Comparison of ENCODE assay signal across 16 cellular contexts in genomic region chr3:99943931-99944761, GRCh38.
DNase-seq lines count a peak whose midpoint lies in the region; ATAC-seq and TF ChIP-seq lines count a peak whose summit lies in the region.
"Had no signal": no experiment of that assay in that cellular context is flagged by ENCODE, and none has a peak within 500 bp of the region (broad histone marks: within the 10 kb centered on the region; RNA-seq: fewer than 3 reads in every experiment).

No MANE protein-coding gene starts in this region.

- peaks cover 0 to 13% (median 0%) of the 10 kb centered on the region in 7 donors for H3K4me1 Mint-ChIP-seq in naive thymus-derived CD4-positive, alpha-beta T cell

- POLR2A ChIA-PET in naive thymus-derived CD4-positive, alpha-beta T cell (lab: Charles Lee): no interaction called here

- H3K27ac ChIP-seq in esophagus squamous epithelium: peak overlapping the region in 3 of 4 donors; percentile 49 to 60 (median 55)
- H3K27ac ChIP-seq in aorta (ENCODE audit: low read depth in 1 of 2, low read length in 2 of 2): peak overlapping the region; percentile 96 to 98
- H3K27ac ChIP-seq in naive thymus-derived CD4-positive, alpha-beta T cell (ENCODE audit: low read depth, low read length): no peak overlapping the region
- H3K27ac ChIP-seq: GM23248 had no signal

- H3K36me3 ChIP-seq in esophagus squamous epithelium (no peaks in the 10 kb centered on the region), aorta (ENCODE audit: control insufficient read depth in 1 of 2, insufficient read depth in 2 of 2, low read length in 1 of 2) (no peaks in the 10 kb centered on the region)
- H3K36me3 ChIP-seq in naive thymus-derived CD4-positive, alpha-beta T cell (ENCODE audit: control insufficient read depth in 2 of 3, insufficient read depth in 3 of 3, low read length in 3 of 3): no peaks in the 10 kb centered on the region

- intact Hi-C loops in Right ventricle myocardium inferior (cut with DNase I) (no loop called here), cardiac septum (cut with DNase I) (loop anchor here (5.0 kb wide), 1 partner anchor 98 kb away; no protein-coding TSS in a partner anchor), esophagus squamous epithelium (cut with DNase I) (no loop called here), aorta (cut with DNase I) (loop anchor here (5.0 to 10.0 kb wide), 2 partner anchors 98 to 311 kb away; no protein-coding TSS in a partner anchor)
- intact Hi-C loops in naive thymus-derived CD4-positive, alpha-beta T cell (cut with micrococcal nuclease): loop anchor here in 1 of 2 donors (10.0 kb wide), 1 partner anchor 1821 kb away; no protein-coding TSS in a partner anchor

- H3K9me3 ChIP-seq in esophagus squamous epithelium (no peaks in the 10 kb centered on the region), aorta (ENCODE audit: control insufficient read depth, low read length) (no peaks in the 10 kb centered on the region)
- H3K9me3 ChIP-seq in naive thymus-derived CD4-positive, alpha-beta T cell (ENCODE audit: control insufficient read depth in 2 of 3, low read length in 3 of 3): no peaks in the 10 kb centered on the region

- H3K27me3 Mint-ChIP-seq in naive thymus-derived CD4-positive, alpha-beta T cell: no peaks in the 10 kb centered on the region
- H3K27me3 Mint-ChIP-seq: brain; CD4-positive, CD25-positive, alpha-beta regulatory T cell had no signal

- peaks cover 0 to 1% (median 0%) of the 10 kb centered on the region in 11 donors for H3K9me3 Mint-ChIP-seq in naive thymus-derived CD4-positive, alpha-beta T cell
- H3K9me3 Mint-ChIP-seq: activated naive CD4-positive, alpha-beta T cell treated with anti-CD3 and anti-CD28 coated beads for 36 hours; brain; CD4-positive, CD25-positive, alpha-beta regulatory T cell had no signal

- ATAC-seq in Right ventricle myocardium inferior: peak; percentile 70
- peak; percentile 72 for ATAC-seq in aorta (ENCODE audit: low FRiP score)
- no peak for ATAC-seq in HG02642 (IDR thresholded peaks at IDR 0.05; ENCODE audit: poor library complexity, unreplicated experiment)
- no peak for ATAC-seq in naive thymus-derived CD4-positive, alpha-beta T cell

- TF ChIP-seq POLR2A in esophagus squamous epithelium (IDR thresholded peaks at IDR 0.05): no peak

- no peak overlapping the region for H3K4me3 Mint-ChIP-seq in naive thymus-derived CD4-positive, alpha-beta T cell
- H3K4me3 Mint-ChIP-seq: activated naive CD4-positive, alpha-beta T cell treated with anti-CD3 and anti-CD28 coated beads for 36 hours; CD4-positive, CD25-positive, alpha-beta regulatory T cell had no signal

- H3K4me3 ChIP-seq in esophagus squamous epithelium (no peak overlapping the region), aorta (ENCODE audit: low read length in 2 of 2) (no peak overlapping the region)
- no peak overlapping the region for H3K4me3 ChIP-seq in naive thymus-derived CD4-positive, alpha-beta T cell (ENCODE audit: low read length)
- H3K4me3 ChIP-seq: GM23248, lung had no signal

- no peak for DNase-seq in Right ventricle myocardium inferior (ENCODE audit: missing footprints)
- no peak for DNase-seq in cardiac septum (ENCODE audit: low spot score)
- DNase-seq in esophagus squamous epithelium (lab: John Stamatoyannopoulos, UW): no peak
- peak; percentile 66 for DNase-seq in myocyte (ENCODE audit: low read depth)
- DNase-seq in aorta: no peak
- DNase-seq in NCI-H2196 (lab: John Stamatoyannopoulos, UW; ENCODE audit: unreplicated experiment): no peak
- DNase-seq in naive thymus-derived CD4-positive, alpha-beta T cell: no peak
- DNase-seq: activated CD4-positive, alpha-beta T cell treated with anti-CD3 and anti-CD28 coated beads for 4 hours; activated CD8-positive, alpha-beta memory T cell treated with anti-CD3 and anti-CD28 coated beads, Interleukin-2, amount 50 U/mL, for 48 hours; activated naive CD4-positive, alpha-beta T cell treated with anti-CD3 and anti-CD28 coated beads for 36 hours; CD4-positive, CD25-positive, alpha-beta regulatory T cell; EL; GM23248 had no signal

- CTCF ChIA-PET in naive thymus-derived CD4-positive, alpha-beta T cell (lab: Charles Lee): interaction anchor here (0.6 kb wide), 1 partner anchor 779 kb away, joined by 3 read pairs; no protein-coding TSS in a partner anchor

- WGBS in esophagus squamous epithelium, 2 donors: 50 to 53% methylated on average over 3 to 4 of the region's 4 CpGs
- WGBS in aorta, 2 donors: 7 to 9% methylated on average over 4 of the region's 4 CpGs

- H3K36me3 Mint-ChIP-seq in naive thymus-derived CD4-positive, alpha-beta T cell: peaks cover 0 to 15% (median 4%) of the 10 kb centered on the region in 5 donors
- H3K36me3 Mint-ChIP-seq: brain had no signal

- H3K27me3 ChIP-seq in esophagus squamous epithelium: peaks cover 0 to 5% (median 0%) of the 10 kb centered on the region in 4 donors
- H3K27me3 ChIP-seq in aorta (ENCODE audit: control insufficient read depth in 1 of 2, insufficient read depth in 2 of 2, low read length in 1 of 2): no peaks in the 10 kb centered on the region
- H3K27me3 ChIP-seq in naive thymus-derived CD4-positive, alpha-beta T cell (ENCODE audit: control insufficient read depth in 2 of 2, insufficient read depth in 2 of 2, low read length in 2 of 2): no peaks in the 10 kb centered on the region

- no peak overlapping the region for H3K27ac Mint-ChIP-seq in naive thymus-derived CD4-positive, alpha-beta T cell
- H3K27ac Mint-ChIP-seq: activated naive CD4-positive, alpha-beta T cell treated with anti-CD3 and anti-CD28 coated beads for 36 hours; CD4-positive, CD25-positive, alpha-beta regulatory T cell had no signal

- no peak for TF ChIP-seq CTCF in esophagus squamous epithelium (IDR thresholded peaks at IDR 0.05)

- H3K4me1 ChIP-seq in esophagus squamous epithelium (peaks cover 18 to 51% (median 23%) of the 10 kb centered on the region in 3 donors), aorta (ENCODE audit: control insufficient read depth in 1 of 2, insufficient read depth in 2 of 2, low read length in 2 of 2) (peaks cover 5% of the 10 kb centered on the region in 2 donors)
- H3K4me1 ChIP-seq in naive thymus-derived CD4-positive, alpha-beta T cell (ENCODE audit: control insufficient read depth in 2 of 2, insufficient read depth in 2 of 2, low read length in 2 of 2): no peaks in the 10 kb centered on the region

Comparison
In these comparisons a context has a peak if more than half of its experiments do, and no peak if none do; other contexts are left out.
1. intact Hi-C loops: an anchor here in cardiac septum (5.0 kb wide) and aorta (5.0 to 10.0 kb wide); none called in Right ventricle myocardium inferior and esophagus squamous epithelium.
2. ATAC-seq: peak in Right ventricle myocardium inferior (single experiment) and aorta (single experiment); none in HG02642 (single experiment) and naive thymus-derived CD4-positive, alpha-beta T cell (single experiment).